8 cellular contexts compared by ENCODE assay signal in the genomic region with DNA sequence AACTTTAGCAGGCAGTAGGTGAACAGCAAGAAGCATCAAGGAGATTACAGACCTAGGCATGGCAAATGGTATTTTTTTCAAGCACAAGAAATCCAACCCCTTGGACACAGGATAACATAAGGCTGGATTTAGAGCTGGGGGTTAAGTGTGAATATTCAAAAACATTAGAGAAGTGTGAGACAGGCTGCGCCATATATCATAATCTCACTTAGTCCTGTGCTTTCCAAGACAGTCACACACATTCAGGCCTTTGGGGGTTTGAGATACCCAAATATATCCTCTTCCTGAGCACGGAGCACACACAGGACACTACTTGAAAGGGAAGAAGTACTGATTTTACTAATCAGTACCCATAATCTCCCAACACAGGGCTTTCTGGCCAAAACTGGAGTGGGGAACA.
"Had no signal": no experiment of that assay in that cellular context is flagged by ENCODE, and none has a peak within 500 bp of the region (broad histone marks: within the 10 kb centered on the region; RNA-seq: fewer than 3 reads in every experiment).

No MANE protein-coding gene starts in this region.

- H3K4me3 ChIP-seq: GM23248, GM23338, HAP-1 had no signal

- DNase-seq: GM23248, GOT3, H7, H9, HCEC 1CT, HFFc6 had no signal

- H3K36me3 ChIP-seq: HAP-1 had no signal

- H3K4me1 ChIP-seq: HAP-1 had no signal

- H3K9me3 ChIP-seq: HAP-1 had no signal

- H3K27ac ChIP-seq: GM23248 had no signal
